29 cellular contexts compared by ENCODE assay signal in the genomic region with DNA sequence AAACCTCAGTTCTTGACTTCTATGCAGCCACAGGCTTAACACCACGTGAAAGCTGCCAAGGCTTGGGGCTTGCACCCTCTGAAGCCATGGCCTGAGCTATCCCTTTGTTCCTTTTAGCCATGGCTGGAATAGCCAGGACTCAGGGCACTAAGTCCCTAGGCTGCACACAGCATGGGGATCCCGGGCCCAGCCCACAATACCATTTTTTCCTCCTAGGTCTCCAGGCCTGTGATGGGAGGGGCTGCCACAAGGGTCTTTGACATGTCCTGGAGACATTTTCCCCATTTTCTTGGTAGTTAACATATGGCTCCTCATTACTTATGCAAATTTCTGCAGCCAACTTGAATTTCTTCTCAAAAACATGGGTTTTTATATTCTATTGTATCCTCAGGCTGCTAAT.
"Had no signal": no experiment of that assay in that cellular context is flagged by ENCODE, and none has a peak within 500 bp of the region (broad histone marks: within the 10 kb centered on the region; RNA-seq: fewer than 3 reads in every experiment).

No MANE protein-coding gene starts in this region.

- H3K9me3 ChIP-seq: colonic mucosa, esophagus muscularis mucosa, gastrocnemius medialis had no signal

- H3K4me3 Mint-ChIP-seq: dendritic cell treated with granulocyte-macrophage colony-stimulating factor and Interleukin-4, amounts not matched to agents 40 ng/mL and 50 ng/mL, for 4 days; effector memory CD8-positive, alpha-beta T cell; endodermal cell had no signal

- H3K4me1 ChIP-seq: colonic mucosa, esophagus muscularis mucosa, esophagus squamous epithelium, foreskin keratinocyte, gastrocnemius medialis, gastroesophageal sphincter, heart left ventricle, heart right ventricle had no signal

- H3K27me3 Mint-ChIP-seq: dendritic cell treated with granulocyte-macrophage colony-stimulating factor and Interleukin-4, amounts not matched to agents 40 ng/mL and 50 ng/mL, for 4 days; effector memory CD8-positive, alpha-beta T cell had no signal

- DNase-seq: colonic mucosa; cortex of kidney; dermis blood vessel endothelial cell; dorsolateral prefrontal cortex; effector CD4-positive, alpha-beta T cell; effector CD8-positive, alpha-beta T cell; effector memory CD4-positive, alpha-beta T cell; effector memory CD8-positive, alpha-beta T cell; endodermal cell; erythroblast; esophagus squamous epithelium; foreskin fibroblast; foreskin keratinocyte; foreskin melanocyte; gastrocnemius medialis; glutamatergic neuron; head of caudate nucleus; heart left ventricle; heart right ventricle had no signal

- FAIRE-seq: colon, endometrium, endothelial cell of umbilical vein, frontal cortex had no signal

- H3K27ac Mint-ChIP-seq: dendritic cell treated with granulocyte-macrophage colony-stimulating factor and Interleukin-4, amounts not matched to agents 40 ng/mL and 50 ng/mL, for 4 days; effector memory CD8-positive, alpha-beta T cell; endodermal cell had no signal

- H3K27me3 ChIP-seq: colonic mucosa, dorsolateral prefrontal cortex, esophagus muscularis mucosa, esophagus squamous epithelium, foreskin keratinocyte, gastrocnemius medialis, gastroesophageal sphincter, heart left ventricle, heart right ventricle had no signal

- H3K4me1 Mint-ChIP-seq: endodermal cell had no signal

- H3K4me3 ChIP-seq: colonic mucosa, coronary artery, dorsolateral prefrontal cortex, esophagus muscularis mucosa, esophagus squamous epithelium, gastrocnemius medialis, gastroesophageal sphincter, heart left ventricle, heart right ventricle had no signal

- H3K27ac ChIP-seq: colonic mucosa, coronary artery, dorsolateral prefrontal cortex, epithelial cell of prostate, esophagus muscularis mucosa, esophagus squamous epithelium, foreskin keratinocyte, gastrocnemius medialis, gastroesophageal sphincter, heart left ventricle, heart right ventricle had no signal

- ATAC-seq: effector memory CD8-positive, alpha-beta T cell; esophagus mucosa; foreskin keratinocyte; gastrocnemius medialis; gastroesophageal sphincter; heart left ventricle; heart right ventricle had no signal

- H3K36me3 ChIP-seq: colonic mucosa, esophagus muscularis mucosa, esophagus squamous epithelium, gastrocnemius medialis, gastroesophageal sphincter, heart left ventricle, heart right ventricle had no signal
